Comparison of ENCODE assay signal across 10 cellular contexts in genomic region chr10:8045728-8046494, GRCh38. TPM values are rescaled to one million over a fixed set of nuclear protein-coding genes. Genes with fewer than 3 reads are reported as not detected.
DNase-seq lines count a peak whose midpoint lies in the region; ATAC-seq, FAIRE-seq and TF ChIP-seq lines count a peak whose summit lies in the region.
"Had no signal": no experiment of that assay in that cellular context is flagged by ENCODE, and none has a peak within 500 bp of the region (broad histone marks: within the 10 kb centered on the region; RNA-seq: fewer than 3 reads in every experiment).

No MANE protein-coding gene starts in this region.

- DNase-seq in GM20000 (ENCODE audit: low spot score) (peak; percentile 41), RWPE2 (ENCODE audit: low spot score) (no peak), endothelial cell of umbilical vein (ENCODE audit: low read depth, low spot score) (peak; percentile 52), NCI-H2227 (lab: John Stamatoyannopoulos, UW; ENCODE audit: unreplicated experiment) (no peak), OCI-M1 (lab: John Stamatoyannopoulos, UW) (no peak), upper lobe of left lung (no peak)
- DNase-seq: anterior cingulate cortex had no signal

- H3K9me3 ChIP-seq in RWPE2 (ENCODE audit: severe bottlenecking) (no peaks in the 10 kb centered on the region), endothelial cell of umbilical vein (replicated peaks; ENCODE audit: control insufficient read depth, insufficient read depth, low read length) (no peaks in the 10 kb centered on the region), parathyroid adenoma (ENCODE audit: control insufficient read depth, low read length) (no peaks in the 10 kb centered on the region), upper lobe of left lung (no peaks in the 10 kb centered on the region)

- peak; percentile 64 for FAIRE-seq in endothelial cell of umbilical vein (lab: Jason Lieb, UNC)

- BruUV-seq in endothelial cell of umbilical vein (replicated peaks; lab: Mats Ljungman, UMichigan) = no TSS peak

- no peaks in the 10 kb centered on the region for H4K20me1 ChIP-seq in endothelial cell of umbilical vein (replicated peaks; ENCODE audit: control insufficient read depth, extremely low read depth, insufficient read depth, low read length)

- H3K9me1 ChIP-seq in endothelial cell of umbilical vein (replicated peaks; ENCODE audit: control insufficient read depth, extremely low read depth, insufficient read depth, low read length) = no peaks in the 10 kb centered on the region

- intact Hi-C loops in endothelial cell of umbilical vein (cut with micrococcal nuclease) = no loop called here

- H3K4me3 ChIP-seq in RWPE2 (ENCODE audit: severe bottlenecking) (peak overlapping the region; percentile 17), endothelial cell of umbilical vein (replicated peaks in 1 of 3; ENCODE audit: insufficient read depth in 1 of 3, low read depth in 1 of 3, low read length in 3 of 3) (peak overlapping the region; percentile 13 to 63 (median 48)), parathyroid adenoma (ENCODE audit: low read depth, low read length) (peak overlapping the region; percentile 79), upper lobe of left lung (peak overlapping the region in 1 of 4 donors; percentile 30)

- H3K27ac ChIP-seq in RWPE2 (ENCODE audit: poor library complexity, severe bottlenecking) (no peak overlapping the region), endothelial cell of umbilical vein (ENCODE audit: insufficient read depth, low read depth, low read length) (peak overlapping the region; percentile 25), parathyroid adenoma (peak overlapping the region; percentile 96), upper lobe of left lung (no peak overlapping the region)

- dilution Hi-C loops in endothelial cell of umbilical vein (cut with MboI; ENCODE audit: extremely low pct_ligation_motif_present, low sequenced_read_pairs) = no loop called here

- peak overlapping the region; percentile 48 for H3K9ac ChIP-seq in endothelial cell of umbilical vein (replicated peaks; ENCODE audit: extremely low read depth, insufficient read depth, low read length)
- H3K9ac ChIP-seq in parathyroid adenoma = peak overlapping the region; percentile 21

- peak overlapping the region; percentile 75 for H2AFZ ChIP-seq in endothelial cell of umbilical vein (ENCODE audit: low read depth, low read length)
- peak overlapping the region; percentile 76 for H2AFZ ChIP-seq in parathyroid adenoma

- peak overlapping the region; percentile 93 for H3K4me2 ChIP-seq in endothelial cell of umbilical vein (ENCODE audit: insufficient read depth, low read length)
- H3K4me2 ChIP-seq in parathyroid adenoma (ENCODE audit: low read length) = peak overlapping the region; percentile 96

- no peak for ATAC-seq in RWPE2 (ENCODE audit: low read depth)
- no peak for ATAC-seq in upper lobe of left lung (ENCODE audit: low FRiP score in 2 of 2)
- ATAC-seq: esophagus mucosa had no signal

- H3K79me2 ChIP-seq in endothelial cell of umbilical vein (ENCODE audit: control insufficient read depth, insufficient read depth, low read length) = peaks cover 25% of the 10 kb centered on the region
- H3K79me2 ChIP-seq in parathyroid adenoma = no peaks in the 10 kb centered on the region

- CTCF ChIA-PET in endothelial cell of umbilical vein (lab: Charles Lee) = interaction anchor here (0.6 to 1.7 kb wide), 6 partner anchors 19 to 427 kb away, joined by 3 to 5 read pairs (median 3); no protein-coding TSS in a partner anchor

- H3K4me1 ChIP-seq in RWPE2 (ENCODE audit: insufficient read depth, poor library complexity, severe bottlenecking) (no peaks in the 10 kb centered on the region), endothelial cell of umbilical vein (ENCODE audit: control insufficient read depth, extremely low read depth, insufficient read depth, low read length) (peaks cover 61% of the 10 kb centered on the region), parathyroid adenoma (peaks cover 3% of the 10 kb centered on the region), upper lobe of left lung (peaks cover 40 to 51% (median 47%) of the 10 kb centered on the region in 4 donors)

- 3 to 7% methylated on average over 17 of the region's 17 CpGs for WGBS in upper lobe of left lung, 2 donors

- H3K27me3 ChIP-seq in RWPE2 (ENCODE audit: insufficient read depth, poor library complexity, severe bottlenecking) (no peaks in the 10 kb centered on the region), endothelial cell of umbilical vein (ENCODE audit: control insufficient read depth in 2 of 2, insufficient read depth in 2 of 2, low read length in 2 of 2) (peaks cover 4 to 12% of the 10 kb centered on the region in 2 experiments), parathyroid adenoma (ENCODE audit: control insufficient read depth, insufficient read depth, low read length) (no peaks in the 10 kb centered on the region), upper lobe of left lung (peaks cover 5 to 96% (median 58%) of the 10 kb centered on the region in 4 donors)

- H3K36me3 ChIP-seq in RWPE2 (ENCODE audit: low read depth) = no peaks in the 10 kb centered on the region
- no peaks in the 10 kb centered on the region for H3K36me3 ChIP-seq in endothelial cell of umbilical vein (ENCODE audit: control insufficient read depth in 2 of 2, extremely low read depth in 1 of 2, insufficient read depth in 2 of 2, low read length in 2 of 2)
- no peaks in the 10 kb centered on the region for H3K36me3 ChIP-seq in parathyroid adenoma (ENCODE audit: control insufficient read depth, insufficient read depth, low read length)
- H3K36me3 ChIP-seq in upper lobe of left lung = no peaks in the 10 kb centered on the region

- POLR2A ChIA-PET in endothelial cell of umbilical vein (lab: Charles Lee) = interaction anchor here (1.2 kb wide), 1 partner anchor 8 kb away, joined by 3 read pairs; the partner anchor contains the start of gene GATA3

- TF ChIP-seq EP300 in upper lobe of left lung (IDR thresholded peaks at IDR 0.05) = no peak

- TF ChIP-seq POLR2A in endothelial cell of umbilical vein (IDR thresholded peaks at IDR 0.05; ENCODE audit: low read depth, low read length) = peak; percentile 35
- no peak for TF ChIP-seq POLR2A in upper lobe of left lung (IDR thresholded peaks at IDR 0.05)

- no peak for TF ChIP-seq CTCF in GM20000 (IDR thresholded peaks at IDR 0.05; ENCODE audit: extremely low read depth, missing control alignments)
- no peak for TF ChIP-seq CTCF in RWPE2 (IDR thresholded peaks at IDR 0.05; ENCODE audit: poor library complexity, severe bottlenecking)
- TF ChIP-seq CTCF in endothelial cell of umbilical vein (IDR thresholded peaks at IDR 0.05; ENCODE audit: extremely low read depth in 1 of 2, insufficient read depth in 1 of 2, low read depth in 1 of 2, low read length in 2 of 2) = no peak
- no peak for TF ChIP-seq CTCF in parathyroid adenoma (IDR thresholded peaks at IDR 0.05)
- no peak for TF ChIP-seq CTCF in upper lobe of left lung (IDR thresholded peaks at IDR 0.05)

TF ChIP-seq in endothelial cell of umbilical vein, 7 proteins besides CTCF, POLR2A, EP300 and RAD21:
- peak; percentile 8 for TF ChIP-seq GATA2 (IDR thresholded peaks at IDR 0.05; ENCODE audit: insufficient read depth, insufficient read length, low read depth, low read length)
- no peak for TF ChIP-seq JUN (IDR thresholded peaks at IDR 0.05; ENCODE audit: borderline replicate concordance, insufficient read depth, insufficient read length, low read depth)
- no peak for TF ChIP-seq EZH2 (IDR thresholded peaks at IDR 0.05; ENCODE audit: borderline replicate concordance, low read depth, low read length, severe bottlenecking)

RNA-seq across cellular contexts. Expression of gene GATA3, which starts 8.6 kb away (rescaled TPM):
- 30.9 and 33.0 TPM in 2 replicates for total RNA-seq in endothelial cell of umbilical vein
- polyA plus RNA-seq in endothelial cell of umbilical vein = 7.2 and 9.3 TPM in 2 replicates
- 6.7 and 7.0 TPM in 2 replicates for polyA plus RNA-seq in endothelial cell of umbilical vein (2011; cell fraction: cytosol; rRNA removed)
- polyA plus RNA-seq in endothelial cell of umbilical vein (2011; cell fraction: nucleus; rRNA removed) = 13.5 and 14.3 TPM in 2 replicates
- polyA plus RNA-seq in endothelial cell of umbilical vein (2012) = 16.6 and 19.7 TPM in 2 replicates
- 2.5 TPM in 2 replicates for polyA minus RNA-seq in endothelial cell of umbilical vein
- polyA minus RNA-seq in endothelial cell of umbilical vein (2011; cell fraction: cytosol; rRNA and poly(A)+ RNA removed) = not detected
- 5.0 and 8.9 TPM in 2 replicates for polyA minus RNA-seq in endothelial cell of umbilical vein (2011; cell fraction: nucleus; rRNA and poly(A)+ RNA removed)
- 1 to 10 TPM in 4 of 6 donors, under 1 TPM in 2; 0.22 to 6.3 (median 2.7) TPM for total RNA-seq in upper lobe of left lung
- total RNA-seq: G401 had no signal

Comparison
In these comparisons a context has a peak if more than half of its experiments do, and no peak if none do; other contexts are left out.
1. DNase-seq: peak in GM20000 (single experiment) and endothelial cell of umbilical vein (single experiment); none in RWPE2 (single experiment), NCI-H2227 (single experiment), OCI-M1 (single experiment) and upper lobe of left lung (0 of 2).
2. H3K27ac ChIP-seq: peak in endothelial cell of umbilical vein (single experiment) and parathyroid adenoma (single experiment); none in RWPE2 (single experiment) and upper lobe of left lung (0 of 4).